In genomic region chr1:70706381-70707173, GRCh38 we compare ENCODE assay signal across 12 cellular contexts.
DNase-seq lines count a peak whose midpoint lies in the region; ATAC-seq and TF ChIP-seq lines count a peak whose summit lies in the region.
"Had no signal": no experiment of that assay in that cellular context is flagged by ENCODE, and none has a peak within 500 bp of the region (broad histone marks: within the 10 kb centered on the region; RNA-seq: fewer than 3 reads in every experiment).

No MANE protein-coding gene starts in this region.

- H3K79me2 ChIP-seq in hepatocyte (no peaks in the 10 kb centered on the region), parathyroid adenoma (no peaks in the 10 kb centered on the region)

- no peaks in the 10 kb centered on the region for H4K20me1 ChIP-seq in hepatocyte (ENCODE audit: insufficient read depth, poor library complexity, severe bottlenecking)

- DNase-seq in AG09309 (ENCODE audit: low read depth) (no peak), hepatocyte (ENCODE audit: low spot score) (no peak), Ammon's horn (ENCODE audit: low spot score) (no peak), LoVo (ENCODE audit: low spot score) (no peak), NCI-H187 (lab: John Stamatoyannopoulos, UW) (no peak)
- DNase-seq: C1 segment of cervical spinal cord, NCI-H1417 treated with DMSO at 0.1 percent for 48 hours, RPMI8226 had no signal

- H3K4me2 ChIP-seq in hepatocyte (peak overlapping the region; percentile 85), parathyroid adenoma (ENCODE audit: low read length) (peak overlapping the region; percentile 72)

- H3K4me1 ChIP-seq in hepatocyte (ENCODE audit: insufficient read depth) (no peaks in the 10 kb centered on the region), parathyroid adenoma (no peaks in the 10 kb centered on the region)

- H2AFZ ChIP-seq in hepatocyte: peak overlapping the region; percentile 69
- H2AFZ ChIP-seq in parathyroid adenoma: peak overlapping the region; percentile 81

- H3K36me3 ChIP-seq in hepatocyte (replicated peaks; ENCODE audit: insufficient read depth, low read depth) (no peaks in the 10 kb centered on the region), parathyroid adenoma (ENCODE audit: control insufficient read depth, insufficient read depth, low read length) (no peaks in the 10 kb centered on the region)

- H3K27me3 ChIP-seq in hepatocyte: peaks cover 2% of the 10 kb centered on the region
- H3K27me3 ChIP-seq in parathyroid adenoma (ENCODE audit: control insufficient read depth, insufficient read depth, low read length): no peaks in the 10 kb centered on the region

- peak overlapping the region; percentile 32 to 83 (median 70) for H3K4me3 Mint-ChIP-seq in brain

- peaks cover 0 to 21% (median 3%) of the 10 kb centered on the region in 5 experiments for H3K9me3 Mint-ChIP-seq in brain

- no peak for ATAC-seq in GM18868 (IDR thresholded peaks at IDR 0.05; ENCODE audit: unreplicated experiment)
- ATAC-seq: activated CD4-positive, CD25-positive, alpha-beta regulatory T cell treated with anti-CD3 and anti-CD28 coated beads, Interleukin-2, amount 50 U/mL, for 24 hours had no signal

- peak overlapping the region; percentile 54 for H3K4me3 ChIP-seq in AG09309 (ENCODE audit: control insufficient read depth, low read depth, low read length)
- no peak overlapping the region for H3K4me3 ChIP-seq in hepatocyte
- H3K4me3 ChIP-seq in parathyroid adenoma (ENCODE audit: low read depth, low read length): peak overlapping the region; percentile 45

- TF ChIP-seq CTCF in AG09309 (IDR thresholded peaks at IDR 0.05; ENCODE audit: control insufficient read depth, insufficient read depth, low read depth, low read length, missing control alignments) (no peak), brain (conservative IDR thresholded peaks at IDR 0.05) (no peak), hepatocyte (IDR thresholded peaks at IDR 0.05; ENCODE audit: poor library complexity) (no peak), parathyroid adenoma (IDR thresholded peaks at IDR 0.05) (no peak)

- H3K9me3 ChIP-seq in hepatocyte (ENCODE audit: low read depth): no peaks in the 10 kb centered on the region
- H3K9me3 ChIP-seq in parathyroid adenoma (ENCODE audit: control insufficient read depth, low read length): peaks cover 5% of the 10 kb centered on the region

- 12% methylated on average over 34 of the region's 34 CpGs for WGBS in hepatocyte (ENCODE audit: low lambda C conversion rate, missing lambda C conversion rate)

- H3K9ac ChIP-seq in parathyroid adenoma: no peak overlapping the region

- no peaks in the 10 kb centered on the region for H3K9me2 ChIP-seq in hepatocyte (replicated peaks; ENCODE audit: insufficient read depth)

- H3K4me1 Mint-ChIP-seq in brain: peaks cover 14% of the 10 kb centered on the region

- H3K27ac Mint-ChIP-seq in brain: peak overlapping the region in 1 of 5 experiments; percentile 8

- H3K27ac ChIP-seq in hepatocyte: no peak overlapping the region
- peak overlapping the region; percentile 4 for H3K27ac ChIP-seq in parathyroid adenoma

- no peaks in the 10 kb centered on the region for H3K36me3 Mint-ChIP-seq in brain

- peaks cover 14% of the 10 kb centered on the region for H3K27me3 Mint-ChIP-seq in brain
